In genomic region chr14:20435454-20436362, GRCh38 we compare ENCODE assay signal across 10 cellular contexts. TPM values are rescaled to one million over a fixed set of nuclear protein-coding genes. Genes with fewer than 3 reads are reported as not detected.
A peak's percentile ranks its signal among the peaks of the same experiment; 100 is the strongest.
DNase-seq lines count a peak whose midpoint lies in the region; ATAC-seq and TF ChIP-seq lines count a peak whose summit lies in the region.
"Had no signal": no experiment of that assay in that cellular context is flagged by ENCODE, and none has a peak within 500 bp of the region (broad histone marks: within the 10 kb centered on the region; RNA-seq: fewer than 3 reads in every experiment).

Gene KLHL33, minus strand, starts transcription at chr14:20436166. Its CDS starts 355 bp downstream, at chr14:20435811.

- H3K27ac ChIP-seq in BLaER1 (peak within 1 kb of the TSS; percentile 90), left ventricle myocardium inferior (replicated peaks) (peak within 1 kb of the TSS; percentile 72), smooth muscle cell (ENCODE audit: low read depth) (no peak within 1 kb of the TSS)
- H3K27ac ChIP-seq: colonic mucosa, VCaP had no signal

- H3K36me3 ChIP-seq in BLaER1, result peaks cover under 1% of the 10 kb centered on the region
- no peaks in the 10 kb centered on the region for H3K36me3 ChIP-seq in left ventricle myocardium inferior
- H3K36me3 ChIP-seq in smooth muscle cell (ENCODE audit: low read depth), result no peaks in the 10 kb centered on the region
- H3K36me3 ChIP-seq: colonic mucosa had no signal

- H3K27me3 Mint-ChIP-seq in WTC11 (ENCODE audit: low read depth) (peaks cover 34% of the 10 kb centered on the region), T-helper 17 cell (no peaks in the 10 kb centered on the region)

- H3K36me3 Mint-ChIP-seq in WTC11, result no peaks in the 10 kb centered on the region
- peaks cover 2% of the 10 kb centered on the region for H3K36me3 Mint-ChIP-seq in T-helper 17 cell (ENCODE audit: low read depth)

- no peaks in the 10 kb centered on the region for H3K79me2 ChIP-seq in smooth muscle cell (ENCODE audit: low read depth)

- peak within 1 kb of the TSS; percentile 68 for H3K4me3 ChIP-seq in BLaER1
- peak within 1 kb of the TSS; percentile 63 for H3K4me3 ChIP-seq in left ventricle myocardium inferior
- H3K4me3 ChIP-seq in retinal pigment epithelial cell (ENCODE audit: low read length), result peak within 1 kb of the TSS; percentile 31
- no peak within 1 kb of the TSS for H3K4me3 ChIP-seq in smooth muscle cell
- H3K4me3 ChIP-seq: colonic mucosa had no signal

- peak within 1 kb of the TSS; percentile 97 for H3K4me2 ChIP-seq in BLaER1
- H3K4me2 ChIP-seq in smooth muscle cell, result no peak within 1 kb of the TSS

- no peak within 1 kb of the TSS for H3K27ac Mint-ChIP-seq in WTC11
- H3K27ac Mint-ChIP-seq in T-helper 17 cell, result no peak within 1 kb of the TSS

- H3K9me3 ChIP-seq in BLaER1 (no peaks in the 10 kb centered on the region), left ventricle myocardium inferior (replicated peaks) (no peaks in the 10 kb centered on the region), smooth muscle cell (replicated peaks; ENCODE audit: low read depth) (no peaks in the 10 kb centered on the region), T-helper 17 cell (ENCODE audit: control insufficient read depth, low read length, poor library complexity, severe bottlenecking) (no peaks in the 10 kb centered on the region)
- H3K9me3 ChIP-seq: colonic mucosa had no signal

- H3K4me3 Mint-ChIP-seq in WTC11 (peak within 1 kb of the TSS; percentile 73), T-helper 17 cell (no peak within 1 kb of the TSS)

- POLR2A ChIA-PET in WTC11 (lab: Charles Lee), result interaction anchor here (0.7 to 1.5 kb wide), 3 partner anchors 19 to 92 kb away, joined by 4 to 8 read pairs (median 8); partner anchors contain the start of genes APEX1, OSGEP, PARP2 and PIP4P1

- no peak for TF ChIP-seq CTCF in WTC11 (IDR thresholded peaks at IDR 0.05)
- no peak for TF ChIP-seq CTCF in left ventricle myocardium inferior (IDR thresholded peaks at IDR 0.05; ENCODE audit: borderline replicate concordance)
- TF ChIP-seq CTCF in retinal pigment epithelial cell (conservative IDR thresholded peaks at IDR 0.05; ENCODE audit: low read depth, low read length), result no peak
- no peak for TF ChIP-seq CTCF in smooth muscle cell (IDR thresholded peaks at IDR 0.05; ENCODE audit: borderline replicate concordance, insufficient read depth, poor library complexity, severe bottlenecking)

- DNase-seq in WTC11 (ENCODE audit: low spot score) (peak; percentile 45), left ventricle myocardium inferior (no peak), retinal pigment epithelial cell (ENCODE audit: low read depth) (no peak), smooth muscle cell (lab: John Stamatoyannopoulos, UW; ENCODE audit: unreplicated experiment) (no peak), T-helper 17 cell (no peak), DMS53 treated with DMSO at 0.1 percent for 48 hours (lab: John Stamatoyannopoulos, UW; ENCODE audit: unreplicated experiment) (no peak)
- DNase-seq: colonic mucosa had no signal

- CTCF ChIA-PET in WTC11 (lab: Charles Lee), result interaction anchor here (0.6 to 2.4 kb wide), 3 partner anchors 12 to 177 kb away, joined by 3 to 21 read pairs (median 4); no protein-coding TSS in a partner anchor

- H2AFZ ChIP-seq in smooth muscle cell (ENCODE audit: low read depth), result no peak within 1 kb of the TSS

- H3K9ac ChIP-seq in BLaER1, result peak within 1 kb of the TSS; percentile 83
- H3K9ac ChIP-seq in smooth muscle cell (ENCODE audit: low read depth), result no peak within 1 kb of the TSS

- H3K27me3 ChIP-seq in BLaER1, result no peaks in the 10 kb centered on the region
- H3K27me3 ChIP-seq in left ventricle myocardium inferior (ENCODE audit: low read depth), result peaks cover 31% of the 10 kb centered on the region
- H3K27me3 ChIP-seq in smooth muscle cell (ENCODE audit: low read depth), result no peaks in the 10 kb centered on the region
- H3K27me3 ChIP-seq: colonic mucosa had no signal

- H3K4me1 ChIP-seq in BLaER1 (peaks cover 96% of the 10 kb centered on the region), left ventricle myocardium inferior (peaks cover 21% of the 10 kb centered on the region), smooth muscle cell (ENCODE audit: low read depth) (no peaks in the 10 kb centered on the region)
- H3K4me1 ChIP-seq: colonic mucosa had no signal

- peaks cover 13% of the 10 kb centered on the region for H3K4me1 Mint-ChIP-seq in WTC11
- peaks cover 9% of the 10 kb centered on the region for H3K4me1 Mint-ChIP-seq in T-helper 17 cell

- intact Hi-C loops in left ventricle myocardium inferior (cut with micrococcal nuclease), result no loop called here

- peak; percentile 63 for ATAC-seq in WTC11
- ATAC-seq in GM21528 (IDR thresholded peaks at IDR 0.05; ENCODE audit: low FRiP score, unreplicated experiment), result no peak
- no peak for ATAC-seq in T-helper 17 cell

- H4K20me1 ChIP-seq in BLaER1, result no peaks in the 10 kb centered on the region
- H4K20me1 ChIP-seq in smooth muscle cell (ENCODE audit: low read depth), result no peaks in the 10 kb centered on the region

- 89% methylated on average over 28 of the region's 28 CpGs for WGBS in smooth muscle cell (ENCODE audit: low lambda C conversion rate)

- no peaks in the 10 kb centered on the region for H3K9me3 Mint-ChIP-seq in WTC11

- no peaks in the 10 kb centered on the region for H3F3A ChIP-seq in smooth muscle cell (ENCODE audit: low read depth)

TF ChIP-seq in WTC11, 78 proteins besides CTCF, POLR2A, EP300 and RAD21:
- TF ChIP-seq JUN (CRISPR knock-in tag; IDR thresholded peaks at IDR 0.05) (no peak), PRDM15 (CRISPR knock-in tag; IDR thresholded peaks at IDR 0.05) (0 out of 2 replicates have a peak, but pooled peaks have one; percentile 34)

RNA-seq across cellular contexts. Expression of gene KLHL33, which starts in this region (rescaled TPM):
- 0.07 to 0.18 TPM (median 0.17 TPM) in 3 replicates for total RNA-seq in WTC11 (2021)
- 0.33 TPM for total RNA-seq in left ventricle myocardium inferior
- not detected in 2 replicates for total RNA-seq in smooth muscle cell
- 0.04 and 0.08 TPM in 2 replicates for polyA plus RNA-seq in smooth muscle cell
- total RNA-seq in T-helper 17 cell, result under 1 TPM; 0.39 to 0.47 TPM

Comparison
In these comparisons a context has a peak if more than half of its experiments do, and no peak if none do; other contexts are left out.
1. Peak in DNase-seq and ATAC-seq in WTC11; RNA of the gene not detected or under 1 TPM.